Comparison of ENCODE assay signal across 15 cellular contexts in the genomic region with DNA sequence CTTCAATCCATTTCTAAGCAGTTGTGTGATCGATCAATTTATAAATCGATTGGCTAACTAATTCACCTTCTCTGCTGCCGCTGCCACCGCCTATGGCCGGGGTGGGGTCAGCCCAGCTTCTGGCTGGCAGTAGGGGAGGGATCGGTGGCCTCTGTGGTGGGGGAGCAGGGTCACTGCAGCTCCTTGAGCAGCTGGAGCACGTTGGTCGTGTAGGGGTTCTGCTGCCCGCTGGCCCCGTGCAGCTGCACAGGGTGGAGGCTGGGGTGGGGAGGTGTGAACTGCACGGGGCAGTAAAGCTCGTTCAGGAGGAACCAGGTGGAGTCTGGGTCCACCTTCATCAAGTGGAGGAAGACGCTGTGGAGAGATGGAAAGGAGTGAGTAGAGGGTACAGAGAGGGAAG. TPM values are rescaled to one million over a fixed set of nuclear protein-coding genes. Genes with fewer than 3 reads are reported as not detected.
DNase-seq lines count a peak whose midpoint lies in the region; ATAC-seq and TF ChIP-seq lines count a peak whose summit lies in the region.
"Had no signal": no experiment of that assay in that cellular context is flagged by ENCODE, and none has a peak within 500 bp of the region (broad histone marks: within the 10 kb centered on the region; RNA-seq: fewer than 3 reads in every experiment).

No MANE protein-coding gene starts in this region.

- no peak for TF ChIP-seq CTCF in right atrium auricular region (IDR thresholded peaks at IDR 0.05)
- TF ChIP-seq CTCF in nephron progenitor cell (IDR thresholded peaks at IDR 0.05), result no peak
- TF ChIP-seq CTCF in lower lobe of right lung (IDR thresholded peaks at IDR 0.05), result no peak

- no peak overlapping the region for H3K4me3 ChIP-seq in right atrium auricular region
- no peak overlapping the region for H3K4me3 ChIP-seq in lower lobe of right lung

- peaks cover 16% of the 10 kb centered on the region for H3K27me3 Mint-ChIP-seq in nephron progenitor cell (ENCODE audit: low read depth, poor library complexity)

- no peaks in the 10 kb centered on the region for H3K9me3 Mint-ChIP-seq in nephron progenitor cell
- H3K9me3 Mint-ChIP-seq: CD14-positive monocyte; CD8-positive, alpha-beta T cell; H9 had no signal

- intact Hi-C loops in Right ventricle myocardium inferior (cut with DNase I) (no loop called here), lower lobe of right lung (cut with DNase I) (no loop called here)

- no peaks in the 10 kb centered on the region for H3K27me3 ChIP-seq in right atrium auricular region
- H3K27me3 ChIP-seq in lower lobe of right lung (ENCODE audit: low read depth), result no peaks in the 10 kb centered on the region

- no peak overlapping the region for H3K4me3 Mint-ChIP-seq in nephron progenitor cell
- H3K4me3 Mint-ChIP-seq: CD14-positive monocyte; CD8-positive, alpha-beta T cell; H9 had no signal

- H3K9me3 ChIP-seq in right atrium auricular region, result no peaks in the 10 kb centered on the region
- no peaks in the 10 kb centered on the region for H3K9me3 ChIP-seq in lower lobe of right lung

- H3K36me3 Mint-ChIP-seq in nephron progenitor cell (ENCODE audit: low read depth), result peaks cover 51% of the 10 kb centered on the region

- H3K27ac Mint-ChIP-seq in nephron progenitor cell, result peak overlapping the region; percentile 73
- H3K27ac Mint-ChIP-seq: CD8-positive, alpha-beta T cell had no signal

- H3K4me1 ChIP-seq in right atrium auricular region, result peaks cover 0 to 44% of the 10 kb centered on the region in 2 donors
- H3K4me1 ChIP-seq in lower lobe of right lung, result peaks cover 26% of the 10 kb centered on the region

- peak; percentile 46 for DNase-seq in NCI-H1105 (lab: John Stamatoyannopoulos, UW)
- no peak for DNase-seq in NCI-H1105 treated with DMSO at 0.1 percent for 48 hours (lab: John Stamatoyannopoulos, UW)
- no peak for DNase-seq in right atrium auricular region (ENCODE audit: low spot score)
- no peak for DNase-seq in Right ventricle myocardium inferior (ENCODE audit: missing footprints)
- no peak for DNase-seq in nephron progenitor cell
- DNase-seq in EL, result no peak
- DNase-seq in lower lobe of right lung, result no peak
- DNase-seq: CD8-positive, alpha-beta T cell; DMS153; GDM1; GOT3; H9 had no signal

- no peak for ATAC-seq in Right ventricle myocardium inferior
- ATAC-seq in GM18511 (IDR thresholded peaks at IDR 0.05; ENCODE audit: unreplicated experiment), result no peak
- no peak for ATAC-seq in lower lobe of right lung
- ATAC-seq: CD8-positive, alpha-beta T cell had no signal

- H3K36me3 ChIP-seq in right atrium auricular region, result no peaks in the 10 kb centered on the region
- H3K36me3 ChIP-seq in lower lobe of right lung, result peaks cover 34% of the 10 kb centered on the region

- H3K4me1 Mint-ChIP-seq in nephron progenitor cell, result peaks cover 28% of the 10 kb centered on the region
- H3K4me1 Mint-ChIP-seq: CD14-positive monocyte had no signal

- H3K27ac ChIP-seq in right atrium auricular region, result peak overlapping the region; percentile 73 to 91
- H3K27ac ChIP-seq in lower lobe of right lung, result no peak overlapping the region
- H3K27ac ChIP-seq: 22Rv1 had no signal

RNA-seq across cellular contexts. Expression of a gene that starts 50.0 kb away (rescaled TPM):
- total RNA-seq in right atrium auricular region (10 to 100 TPM; 10.8 to 11.5 TPM), Right ventricle myocardium inferior (12.4 TPM), lower lobe of right lung (16.7 TPM)

RNA-seq across cellular contexts. Expression of a gene that starts 50.3 kb away (rescaled TPM):
- total RNA-seq in right atrium auricular region (10 to 100 TPM; 60.1 to 75.8 TPM), Right ventricle myocardium inferior (84.7 TPM), lower lobe of right lung (25.6 TPM)
